9 cellular contexts compared by ENCODE assay signal in the genomic region with DNA sequence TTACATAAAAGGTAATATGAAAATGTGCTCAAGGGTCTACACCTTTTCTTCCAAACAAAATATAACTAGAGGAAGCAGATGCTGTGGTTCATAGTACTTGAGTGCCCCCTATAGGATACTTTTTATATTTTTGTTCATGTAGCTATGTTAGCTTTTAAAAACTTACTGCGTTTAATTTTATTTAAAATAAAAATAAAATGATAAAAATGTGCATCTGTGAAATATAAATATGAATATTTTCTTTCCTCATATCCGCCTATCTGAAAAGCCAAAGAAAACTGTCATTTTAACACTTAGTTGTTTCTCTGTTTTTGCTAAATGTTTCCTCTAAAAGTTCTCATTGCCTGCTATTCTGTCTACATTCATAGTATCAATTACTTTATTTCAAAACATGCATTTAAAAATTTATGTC. TPM values are rescaled to one million over a fixed set of nuclear protein-coding genes. Genes with fewer than 3 reads are reported as not detected.
DNase-seq lines count a peak whose midpoint lies in the region; ATAC-seq, FAIRE-seq and TF ChIP-seq lines count a peak whose summit lies in the region.
"Had no signal": no experiment of that assay in that cellular context is flagged by ENCODE, and none has a peak within 500 bp of the region (broad histone marks: within the 10 kb centered on the region; RNA-seq: fewer than 3 reads in every experiment).

No MANE protein-coding gene starts in this region.

- TF ChIP-seq EP300 in SK-N-SH (IDR thresholded peaks at IDR 0.05; ENCODE audit: borderline replicate concordance in 1 of 2, low read depth in 1 of 2, low read length in 1 of 2) (no peak; a peak in 1 of 4 replicates), gastroesophageal sphincter (IDR thresholded peaks at IDR 0.05) (no peak)

- H3K9me3 Mint-ChIP-seq in stimulated activated memory B cell treated with anti-CD40 and anti-IgM and Interleukin-4, amounts not matched to agents 10 μg/mL and 1 μg/mL and 100 μg/mL, for 72 hours: no peaks in the 10 kb centered on the region
- H3K9me3 Mint-ChIP-seq: T-helper 1 cell treated with Interleukin-12 subunit alpha and Interleukin-12 subunit beta and Interleukin-4 antibody, amounts not matched to agents 30 μg/mL and 1 μg/mL, for 36 hours had no signal

- DNase-seq in GM12865 (ENCODE audit: low read depth) (peak; percentile 14), HTR-8/SVneo (ENCODE audit: insufficient read length, low spot score) (peak; percentile 5), SK-N-SH (no peak), MG63 (no peak), T1000 (lab: John Stamatoyannopoulos, UW) (no peak)

- ATAC-seq in gastroesophageal sphincter: no peak
- no peak for ATAC-seq in GM19324 (IDR thresholded peaks at IDR 0.05; ENCODE audit: low FRiP score, unreplicated experiment)
- no peak for ATAC-seq in stimulated activated memory B cell treated with anti-CD40 and anti-IgM and Interleukin-4, amounts not matched to agents 10 μg/mL and 1 μg/mL and 100 μg/mL, for 72 hours

- POLR2A ChIA-PET in SK-N-SH (lab: Yijun Ruan, JAX): no interaction called here

- no peak overlapping the region for H3K4me2 ChIP-seq in SK-N-SH

- H3K27ac ChIP-seq in SK-N-SH (ENCODE audit: low read depth in 2 of 2, low read length in 1 of 2): peak overlapping the region in 1 of 2 experiments; percentile 81; a peak in 2 of 4 replicates
- H3K27ac ChIP-seq in gastroesophageal sphincter: no peak overlapping the region

- no peaks in the 10 kb centered on the region for H3K27me3 ChIP-seq in SK-N-SH (ENCODE audit: insufficient read depth)
- no peaks in the 10 kb centered on the region for H3K27me3 ChIP-seq in gastroesophageal sphincter
- H3K27me3 ChIP-seq in MG63: no peaks in the 10 kb centered on the region

- no peak overlapping the region for H3K9ac ChIP-seq in SK-N-SH

- 3% methylated on average over 2 of the region's 2 CpGs for WGBS in SK-N-SH (ENCODE audit: low lambda C conversion rate)
- WGBS in gastroesophageal sphincter (ENCODE audit: low coverage in 1 of 2), 2 donors: 4 to 6% methylated on average over 2 of the region's 2 CpGs

- no peaks in the 10 kb centered on the region for H3K9me3 ChIP-seq in SK-N-SH
- H3K9me3 ChIP-seq in gastroesophageal sphincter: no peaks in the 10 kb centered on the region
- H3K9me3 ChIP-seq in MG63: no peaks in the 10 kb centered on the region

- H3K4me1 ChIP-seq in SK-N-SH (ENCODE audit: control insufficient read depth in 1 of 2, insufficient read depth in 2 of 2, low read depth in 1 of 2, low read length in 1 of 2): peaks cover 0 to 11% of the 10 kb centered on the region in 2 experiments; a peak in 2 of 4 replicates
- no peaks in the 10 kb centered on the region for H3K4me1 ChIP-seq in gastroesophageal sphincter

- no peak overlapping the region for H3K4me3 ChIP-seq in GM12865 (ENCODE audit: low read depth, low read length)
- no peak overlapping the region for H3K4me3 ChIP-seq in SK-N-SH (ENCODE audit: low read depth in 2 of 2, low read length in 1 of 2)
- H3K4me3 ChIP-seq in gastroesophageal sphincter: no peak overlapping the region
- no peak overlapping the region for H3K4me3 ChIP-seq in MG63

- no peak for FAIRE-seq in HTR-8/SVneo (lab: Jason Lieb, UNC)

- H3K79me2 ChIP-seq in SK-N-SH (ENCODE audit: insufficient read depth): no peaks in the 10 kb centered on the region

- no peaks in the 10 kb centered on the region for H4K20me1 ChIP-seq in SK-N-SH (ENCODE audit: insufficient read depth)

- 0 out of 2 replicates have a peak overlapping the region, but pooled peaks have one; percentile 11 for H2AFZ ChIP-seq in SK-N-SH (ENCODE audit: low read depth)

- TF ChIP-seq POLR2A in gastroesophageal sphincter (IDR thresholded peaks at IDR 0.05): no peak

- CTCF ChIA-PET in SK-N-SH (lab: Yijun Ruan, JAX): interaction anchor here (0.5 to 2.6 kb wide), 20 partner anchors 9 to 1276 kb away, joined by 3 to 18 read pairs (median 4); partner anchors contain the start of gene LRP1B

- H3K27ac Mint-ChIP-seq in stimulated activated memory B cell treated with anti-CD40 and anti-IgM and Interleukin-4, amounts not matched to agents 10 μg/mL and 1 μg/mL and 100 μg/mL, for 72 hours: no peak overlapping the region
- H3K27ac Mint-ChIP-seq: T-helper 1 cell treated with Interleukin-12 subunit alpha and Interleukin-12 subunit beta and Interleukin-4 antibody, amounts not matched to agents 30 μg/mL and 1 μg/mL, for 36 hours had no signal

- TF ChIP-seq CTCF in GM12865 (IDR thresholded peaks at IDR 0.05; ENCODE audit: insufficient read depth, low read depth, low read length, missing control alignments) (peak; percentile 36), SK-N-SH (IDR thresholded peaks at IDR 0.05) (peak; percentile 73), gastroesophageal sphincter (IDR thresholded peaks at IDR 0.05) (peak in 3 of 4 experiments; percentile 23 to 55 (median 26))

- H3K36me3 Mint-ChIP-seq in stimulated activated memory B cell treated with anti-CD40 and anti-IgM and Interleukin-4, amounts not matched to agents 10 μg/mL and 1 μg/mL and 100 μg/mL, for 72 hours: no peaks in the 10 kb centered on the region

- H3K27me3 Mint-ChIP-seq in stimulated activated memory B cell treated with anti-CD40 and anti-IgM and Interleukin-4, amounts not matched to agents 10 μg/mL and 1 μg/mL and 100 μg/mL, for 72 hours: no peaks in the 10 kb centered on the region

- H3K4me3 Mint-ChIP-seq in stimulated activated memory B cell treated with anti-CD40 and anti-IgM and Interleukin-4, amounts not matched to agents 10 μg/mL and 1 μg/mL and 100 μg/mL, for 72 hours: no peak overlapping the region
- H3K4me3 Mint-ChIP-seq: T-helper 1 cell treated with Interleukin-12 subunit alpha and Interleukin-12 subunit beta and Interleukin-4 antibody, amounts not matched to agents 30 μg/mL and 1 μg/mL, for 36 hours had no signal

- H3K36me3 ChIP-seq in SK-N-SH (replicated peaks in 1 of 2; ENCODE audit: control insufficient read depth in 1 of 2, insufficient read depth in 2 of 2, low read length in 1 of 2) (no peaks in the 10 kb centered on the region), gastroesophageal sphincter (no peaks in the 10 kb centered on the region), MG63 (no peaks in the 10 kb centered on the region)

- no peaks in the 10 kb centered on the region for H3K9me2 ChIP-seq in SK-N-SH

- H3K4me1 Mint-ChIP-seq in stimulated activated memory B cell treated with anti-CD40 and anti-IgM and Interleukin-4, amounts not matched to agents 10 μg/mL and 1 μg/mL and 100 μg/mL, for 72 hours: no peaks in the 10 kb centered on the region

- no peaks in the 10 kb centered on the region for H3F3A ChIP-seq in SK-N-SH (replicated peaks; ENCODE audit: insufficient read depth)

- TF ChIP-seq RAD21 in SK-N-SH (IDR thresholded peaks at IDR 0.05; ENCODE audit: low read length): peak; percentile 84

TF ChIP-seq in SK-N-SH, 30 proteins besides CTCF, POLR2A, EP300 and RAD21 (continues in another document):
- no peak for TF ChIP-seq RCOR1 (IDR thresholded peaks at IDR 0.05; ENCODE audit: low read length)
- TF ChIP-seq MXI1 (IDR thresholded peaks at IDR 0.05; ENCODE audit: low read depth, low read length): no peak
- no peak for TF ChIP-seq ELF1 (IDR thresholded peaks at IDR 0.05)
- TF ChIP-seq, protein P1, sequence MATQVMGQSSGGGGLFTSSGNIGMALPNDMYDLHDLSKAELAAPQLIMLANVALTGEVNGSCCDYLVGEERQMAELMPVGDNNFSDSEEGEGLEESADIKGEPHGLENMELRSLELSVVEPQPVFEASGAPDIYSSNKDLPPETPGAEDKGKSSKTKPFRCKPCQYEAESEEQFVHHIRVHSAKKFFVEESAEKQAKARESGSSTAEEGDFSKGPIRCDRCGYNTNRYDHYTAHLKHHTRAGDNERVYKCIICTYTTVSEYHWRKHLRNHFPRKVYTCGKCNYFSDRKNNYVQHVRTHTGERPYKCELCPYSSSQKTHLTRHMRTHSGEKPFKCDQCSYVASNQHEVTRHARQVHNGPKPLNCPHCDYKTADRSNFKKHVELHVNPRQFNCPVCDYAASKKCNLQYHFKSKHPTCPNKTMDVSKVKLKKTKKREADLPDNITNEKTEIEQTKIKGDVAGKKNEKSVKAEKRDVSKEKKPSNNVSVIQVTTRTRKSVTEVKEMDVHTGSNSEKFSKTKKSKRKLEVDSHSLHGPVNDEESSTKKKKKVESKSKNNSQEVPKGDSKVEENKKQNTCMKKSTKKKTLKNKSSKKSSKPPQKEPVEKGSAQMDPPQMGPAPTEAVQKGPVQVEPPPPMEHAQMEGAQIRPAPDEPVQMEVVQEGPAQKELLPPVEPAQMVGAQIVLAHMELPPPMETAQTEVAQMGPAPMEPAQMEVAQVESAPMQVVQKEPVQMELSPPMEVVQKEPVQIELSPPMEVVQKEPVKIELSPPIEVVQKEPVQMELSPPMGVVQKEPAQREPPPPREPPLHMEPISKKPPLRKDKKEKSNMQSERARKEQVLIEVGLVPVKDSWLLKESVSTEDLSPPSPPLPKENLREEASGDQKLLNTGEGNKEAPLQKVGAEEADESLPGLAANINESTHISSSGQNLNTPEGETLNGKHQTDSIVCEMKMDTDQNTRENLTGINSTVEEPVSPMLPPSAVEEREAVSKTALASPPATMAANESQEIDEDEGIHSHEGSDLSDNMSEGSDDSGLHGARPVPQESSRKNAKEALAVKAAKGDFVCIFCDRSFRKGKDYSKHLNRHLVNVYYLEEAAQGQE (IDR thresholded peaks at IDR 0.05; ENCODE audit: low read depth, low read length): no peak
- no peak for TF ChIP-seq NRF1 (IDR thresholded peaks at IDR 0.05; ENCODE audit: low read depth, low read length)
- no peak for TF ChIP-seq CHD2 (IDR thresholded peaks at IDR 0.05; ENCODE audit: low read length, partially characterized antibody)
- no peak for TF ChIP-seq ZBTB33 (IDR thresholded peaks at IDR 0.05; ENCODE audit: borderline replicate concordance, low read depth)
- TF ChIP-seq TCF12 (IDR thresholded peaks at IDR 0.05): no peak

RNA-seq across cellular contexts. Expression of gene LRP1B, which starts 9.6 kb away (rescaled TPM):
- polyA plus RNA-seq in SK-N-SH (2012; rRNA removed): 0.19 and 0.28 TPM in 2 replicates
- polyA plus RNA-seq in SK-N-SH (2012; cell fraction: cytosol; rRNA removed): 0.41 and 0.66 TPM in 2 replicates
- polyA plus RNA-seq in SK-N-SH (2012; cell fraction: nucleus; rRNA removed): 0.31 and 0.51 TPM in 2 replicates
- total RNA-seq in gastroesophageal sphincter: 10 to 100 TPM in 1 of 4 donors, 1 to 10 TPM in 1, under 1 TPM in 2; 0.27 to 20.7 (median 3.2) TPM
- 0.07 TPM in 1 of 2 replicates, not detected in the other for total RNA-seq in MG63 (2014; rRNA removed; shearing (Covaris generic); ENCODE audit: low replicate concordance)

Comparison
In these comparisons a context has a peak if more than half of its experiments do, and no peak if none do; other contexts are left out.
1. DNase-seq: peak in GM12865 (single experiment) and HTR-8/SVneo (single experiment); none in SK-N-SH (single experiment), MG63 (single experiment) and T1000 (single experiment).
2. Peak in every context shown above with its lines, with median percentiles within 50 percentile points of each other: CTCF ChIP-seq.